Comparison of ENCODE assay signal across 8 cellular contexts in the genomic region with DNA sequence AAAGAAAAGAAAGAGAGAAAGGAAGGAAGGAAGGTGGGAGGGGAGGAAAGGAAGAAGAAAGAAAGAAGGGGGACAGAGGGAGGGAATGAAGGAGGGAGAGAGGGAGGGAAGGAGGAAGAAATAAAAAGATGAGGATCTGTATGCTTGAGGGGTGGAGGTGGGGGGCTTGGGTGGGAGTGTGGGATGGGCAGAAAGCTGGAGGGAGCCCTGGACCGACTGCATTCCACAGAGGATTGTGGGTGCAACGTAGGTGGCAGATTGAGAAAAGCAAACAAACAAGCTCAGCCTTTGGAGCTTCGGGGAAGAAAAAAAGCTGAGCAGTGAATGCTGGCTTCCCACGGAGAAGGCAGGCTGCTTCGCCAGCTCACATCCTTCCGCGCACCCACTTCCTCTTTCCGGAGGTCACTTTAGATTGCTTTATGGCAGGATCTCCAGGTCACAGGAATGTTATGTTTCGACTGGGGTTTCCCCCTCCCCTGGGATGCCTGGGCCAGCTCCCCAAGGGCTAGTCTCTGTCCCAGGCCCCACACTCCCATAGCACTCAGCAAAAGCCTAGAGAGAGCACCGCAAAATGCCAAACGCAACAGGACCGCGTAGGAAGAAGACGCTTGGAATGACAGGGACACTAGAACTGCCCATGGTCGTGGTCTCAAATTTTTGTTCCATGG. TPM values are rescaled to one million over a fixed set of nuclear protein-coding genes. Genes with fewer than 3 reads are reported as not detected.
DNase-seq lines count a peak whose midpoint lies in the region; ATAC-seq and TF ChIP-seq lines count a peak whose summit lies in the region.

No MANE protein-coding gene starts in this region.

- POLR2A ChIA-PET in HEK293 (lab: Yijun Ruan, JAX), result interaction anchor here (0.7 to 1.2 kb wide), 5 partner anchors 14 to 292 kb away, joined by 3 to 9 read pairs (median 3); a partner anchor contains a TSS

- no peak for ATAC-seq in T-helper 17 cell
- no peak for ATAC-seq in GM19328 (IDR thresholded peaks at IDR 0.05; ENCODE audit: unreplicated experiment)

- no peaks in the 10 kb centered on the region for H4K20me1 ChIP-seq in BLaER1 treated with 17β-estradiol and CSF1 and Interleukin-3, amounts not matched to agents 10 nM and 100 nM

- H3K4me3 ChIP-seq in BLaER1 treated with 17β-estradiol and CSF1 and Interleukin-3, amounts not matched to agents 10 nM and 100 nM, result peak overlapping the region in 1 of 10 experiments; percentile 28; a peak in 2 of 20 replicates
- H3K4me3 ChIP-seq in HEK293 (ENCODE audit: low read depth, low read length) (peak overlapping the region; percentile 3; the same call in 1 of the 2 replicates), epithelial cell of proximal tubule (ENCODE audit: low read depth, low read length) (peak overlapping the region; percentile 30), mucosa of rectum (ENCODE audit: low read length in 2 of 2) (peak overlapping the region; percentile 47 to 56), vagina (peak overlapping the region; percentile 33 to 45)

- TF ChIP-seq POLR2A in vagina (IDR thresholded peaks at IDR 0.05), result no peak

- no peaks in the 10 kb centered on the region for H3K27me3 ChIP-seq in BLaER1 treated with 17β-estradiol and CSF1 and Interleukin-3, amounts not matched to agents 10 nM and 100 nM
- H3K27me3 ChIP-seq in mucosa of rectum (ENCODE audit: control insufficient read depth in 2 of 2, insufficient read depth in 2 of 2, low read length in 2 of 2), result no peaks in the 10 kb centered on the region
- H3K27me3 ChIP-seq in vagina, result no peaks in the 10 kb centered on the region

- no peaks in the 10 kb centered on the region for H3K36me3 ChIP-seq in BLaER1 treated with 17β-estradiol and CSF1 and Interleukin-3, amounts not matched to agents 10 nM and 100 nM
- H3K36me3 ChIP-seq in HEK293 (ENCODE audit: control insufficient read depth in 2 of 2, insufficient read depth in 1 of 2, low read length in 2 of 2) (no peaks in the 10 kb centered on the region), mucosa of rectum (ENCODE audit: control insufficient read depth in 2 of 2, insufficient read depth in 2 of 2, low read length in 2 of 2) (no peaks in the 10 kb centered on the region), vagina (no peaks in the 10 kb centered on the region)

- no peak for DNase-seq in T-helper 17 cell
- DNase-seq in epithelial cell of proximal tubule (ENCODE audit: low read depth), result no peak
- DNase-seq in vagina (ENCODE audit: extremely low spot score in 2 of 2), result no peak
- DNase-seq in central memory CD4-positive, alpha-beta T cell, result no peak

- H3K4me3 Mint-ChIP-seq in T-helper 17 cell, result peak overlapping the region; percentile 87

- no peaks in the 10 kb centered on the region for H3K27me3 Mint-ChIP-seq in T-helper 17 cell

- peaks cover 11% of the 10 kb centered on the region for H3K4me1 Mint-ChIP-seq in T-helper 17 cell

- H3K27ac ChIP-seq in BLaER1 treated with 17β-estradiol and CSF1 and Interleukin-3, amounts not matched to agents 10 nM and 100 nM, result peak overlapping the region in 9 of 11 experiments; percentile 29 to 68 (median 52); a peak in 13 of 22 replicates
- H3K27ac ChIP-seq in HEK293 (ENCODE audit: extremely low read depth, low read depth, low read length), result no peak overlapping the region; the same call in 1 of the 2 replicates
- H3K27ac ChIP-seq in mucosa of rectum (ENCODE audit: low read depth in 2 of 2, low read length in 2 of 2), result peak overlapping the region in 1 of 2 donors; percentile 23
- H3K27ac ChIP-seq in vagina, result no peak overlapping the region

- H3K4me1 ChIP-seq in BLaER1 treated with 17β-estradiol and CSF1 and Interleukin-3, amounts not matched to agents 10 nM and 100 nM, result peaks cover 0 to 19% (median 16%) of the 10 kb centered on the region in 10 experiments; a peak in 17 of 20 replicates
- H3K4me1 ChIP-seq in HEK293 (ENCODE audit: control insufficient read depth, insufficient read depth, low read length), result peaks cover 16% of the 10 kb centered on the region
- peaks cover 0 to 3% of the 10 kb centered on the region in 2 donors for H3K4me1 ChIP-seq in mucosa of rectum (ENCODE audit: control insufficient read depth in 2 of 2, insufficient read depth in 2 of 2, low read length in 2 of 2)
- peaks cover 11% of the 10 kb centered on the region for H3K4me1 ChIP-seq in vagina

- CTCF ChIA-PET in HEK293 (lab: Yijun Ruan, JAX), result interaction anchor here (1.4 kb wide), 1 partner anchor 399 kb away, joined by 6 read pairs; no protein-coding TSS in a partner anchor

- H3K36me3 Mint-ChIP-seq in T-helper 17 cell (ENCODE audit: low read depth), result no peaks in the 10 kb centered on the region

- intact Hi-C loops in vagina (cut with DNase I), result no loop called here

- H3K9me3 ChIP-seq in BLaER1 treated with 17β-estradiol and CSF1 and Interleukin-3, amounts not matched to agents 10 nM and 100 nM (replicated peaks in 1 of 11), result no peaks in the 10 kb centered on the region
- H3K9me3 ChIP-seq in HEK293 (ENCODE audit: control insufficient read depth, insufficient read depth, low read depth, low read length) (no peaks in the 10 kb centered on the region), T-helper 17 cell (ENCODE audit: control insufficient read depth, low read length, poor library complexity, severe bottlenecking) (no peaks in the 10 kb centered on the region), mucosa of rectum (ENCODE audit: control insufficient read depth in 2 of 2, low read length in 2 of 2) (no peaks in the 10 kb centered on the region), vagina (no peaks in the 10 kb centered on the region)

- TF ChIP-seq CTCF in HEK293 (tag by site-specific recombination; IDR thresholded peaks at IDR 0.05), result no peak
- no peak for TF ChIP-seq CTCF in epithelial cell of proximal tubule (conservative IDR thresholded peaks at IDR 0.05; ENCODE audit: low read depth, low read length)
- TF ChIP-seq CTCF in vagina (IDR thresholded peaks at IDR 0.05), result no peak

- peak overlapping the region in 6 of 11 experiments; percentile 7 to 57 (median 30); a peak in 7 of 22 replicates for H3K9ac ChIP-seq in BLaER1 treated with 17β-estradiol and CSF1 and Interleukin-3, amounts not matched to agents 10 nM and 100 nM
- H3K9ac ChIP-seq in mucosa of rectum (ENCODE audit: low read depth in 1 of 2, low read length in 2 of 2), result no peak overlapping the region

- H3K4me2 ChIP-seq in BLaER1 treated with 17β-estradiol and CSF1 and Interleukin-3, amounts not matched to agents 10 nM and 100 nM, result peak overlapping the region; percentile 19 to 86 (median 57); a peak in 21 of 22 replicates

- H3K27ac Mint-ChIP-seq in T-helper 17 cell, result peak overlapping the region; percentile 89

TF ChIP-seq in HEK293, 187 proteins besides CTCF, POLR2A, EP300 and RAD21 (continues in another document):
- TF ChIP-seq IKZF3 (tag by site-specific recombination; IDR thresholded peaks at IDR 0.05) (0 out of 2 replicates have a peak, but pooled peaks have one; percentile 36), ZNF558 (tag by site-specific recombination; IDR thresholded peaks at IDR 0.05) (no peak), TRIM28 (IDR thresholded peaks at IDR 0.05; ENCODE audit: borderline replicate concordance, low read length) (peak; percentile 36; the same call in 1 of the 2 replicates), ZFHX2 (tag by site-specific recombination; conservative IDR thresholded peaks at IDR 0.05) (peak; percentile 99), ZNF366 (tag by site-specific recombination; conservative IDR thresholded peaks at IDR 0.05) (peak; percentile 97), ZNF530 (tag by site-specific recombination; IDR thresholded peaks at IDR 0.05; ENCODE audit: low read depth) (no peak), ZNF76 (tag by site-specific recombination; IDR thresholded peaks at IDR 0.05; ENCODE audit: borderline replicate concordance, low read depth) (peak; percentile 65), SP7 (tag by site-specific recombination; IDR thresholded peaks at IDR 0.05) (no peak)
- TF ChIP-seq, protein P1, sequence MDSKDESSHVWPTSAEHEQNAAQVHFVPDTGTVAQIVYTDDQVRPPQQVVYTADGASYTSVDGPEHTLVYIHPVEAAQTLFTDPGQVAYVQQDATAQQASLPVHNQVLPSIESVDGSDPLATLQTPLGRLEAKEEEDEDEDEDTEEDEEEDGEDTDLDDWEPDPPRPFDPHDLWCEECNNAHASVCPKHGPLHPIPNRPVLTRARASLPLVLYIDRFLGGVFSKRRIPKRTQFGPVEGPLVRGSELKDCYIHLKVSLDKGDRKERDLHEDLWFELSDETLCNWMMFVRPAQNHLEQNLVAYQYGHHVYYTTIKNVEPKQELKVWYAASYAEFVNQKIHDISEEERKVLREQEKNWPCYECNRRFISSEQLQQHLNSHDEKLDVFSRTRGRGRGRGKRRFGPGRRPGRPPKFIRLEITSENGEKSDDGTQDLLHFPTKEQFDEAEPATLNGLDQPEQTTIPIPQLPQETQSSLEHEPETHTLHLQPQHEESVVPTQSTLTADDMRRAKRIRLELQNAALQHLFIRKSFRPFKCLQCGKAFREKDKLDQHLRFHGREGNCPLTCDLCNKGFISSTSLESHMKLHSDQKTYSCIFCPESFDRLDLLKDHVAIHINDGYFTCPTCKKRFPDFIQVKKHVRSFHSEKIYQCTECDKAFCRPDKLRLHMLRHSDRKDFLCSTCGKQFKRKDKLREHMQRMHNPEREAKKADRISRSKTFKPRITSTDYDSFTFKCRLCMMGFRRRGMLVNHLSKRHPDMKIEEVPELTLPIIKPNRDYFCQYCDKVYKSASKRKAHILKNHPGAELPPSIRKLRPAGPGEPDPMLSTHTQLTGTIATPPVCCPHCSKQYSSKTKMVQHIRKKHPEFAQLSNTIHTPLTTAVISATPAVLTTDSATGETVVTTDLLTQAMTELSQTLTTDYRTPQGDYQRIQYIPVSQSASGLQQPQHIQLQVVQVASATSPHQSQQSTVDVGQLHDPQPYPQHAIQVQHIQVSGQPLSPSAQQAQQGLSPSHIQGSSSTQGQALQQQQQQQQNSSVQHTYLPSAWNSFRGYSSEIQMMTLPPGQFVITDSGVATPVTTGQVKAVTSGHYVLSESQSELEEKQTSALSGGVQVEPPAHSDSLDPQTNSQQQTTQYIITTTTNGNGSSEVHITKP (tag by site-specific recombination; IDR thresholded peaks at IDR 0.05), result 0 out of 2 replicates have a peak, but pooled peaks have one; percentile 33
- TF ChIP-seq, protein P2, sequence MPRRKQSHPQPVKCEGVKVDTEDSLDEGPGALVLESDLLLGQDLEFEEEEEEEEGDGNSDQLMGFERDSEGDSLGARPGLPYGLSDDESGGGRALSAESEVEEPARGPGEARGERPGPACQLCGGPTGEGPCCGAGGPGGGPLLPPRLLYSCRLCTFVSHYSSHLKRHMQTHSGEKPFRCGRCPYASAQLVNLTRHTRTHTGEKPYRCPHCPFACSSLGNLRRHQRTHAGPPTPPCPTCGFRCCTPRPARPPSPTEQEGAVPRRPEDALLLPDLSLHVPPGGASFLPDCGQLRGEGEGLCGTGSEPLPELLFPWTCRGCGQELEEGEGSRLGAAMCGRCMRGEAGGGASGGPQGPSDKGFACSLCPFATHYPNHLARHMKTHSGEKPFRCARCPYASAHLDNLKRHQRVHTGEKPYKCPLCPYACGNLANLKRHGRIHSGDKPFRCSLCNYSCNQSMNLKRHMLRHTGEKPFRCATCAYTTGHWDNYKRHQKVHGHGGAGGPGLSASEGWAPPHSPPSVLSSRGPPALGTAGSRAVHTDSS (tag by site-specific recombination; IDR thresholded peaks at IDR 0.05), result no peak

RNA-seq across cellular contexts. Expression of a gene that starts 20.7 kb away (rescaled TPM):
- total RNA-seq in T-helper 17 cell (100 to 1,000 TPM; 161 to 173 TPM), epithelial cell of proximal tubule (30.3 and 47.3 TPM in 2 replicates), vagina (38.1 TPM)

Comparison
In these comparisons a context has a peak if more than half of its experiments do, and no peak if none do; other contexts are left out.
1. H3K27ac ChIP-seq: peak in BLaER1 treated with 17β-estradiol and CSF1 and Interleukin-3, amounts not matched to agents 10 nM and 100 nM (9 of 11); none in HEK293 (single experiment) and vagina (single experiment).
2. H3K9ac ChIP-seq: peak in BLaER1 treated with 17β-estradiol and CSF1 and Interleukin-3, amounts not matched to agents 10 nM and 100 nM (6 of 11); none in mucosa of rectum (0 of 2).